In genomic region chr4:144579411-144580020, GRCh38 we compare ENCODE assay signal across 19 cellular contexts.
DNase-seq lines count a peak whose midpoint lies in the region; ATAC-seq, FAIRE-seq and TF ChIP-seq lines count a peak whose summit lies in the region.
"Had no signal": no experiment of that assay in that cellular context is flagged by ENCODE, and none has a peak within 500 bp of the region (broad histone marks: within the 10 kb centered on the region; RNA-seq: fewer than 3 reads in every experiment).

No MANE protein-coding gene starts in this region.

- H3K27ac ChIP-seq in A549 (peak overlapping the region; percentile 79 to 98), astrocyte (ENCODE audit: low read depth, low read length) (peak overlapping the region; percentile 83)
- H3K27ac ChIP-seq: esophagus squamous epithelium, stomach had no signal

- H3K27me3 Mint-ChIP-seq in astrocyte (ENCODE audit: low read depth, unreplicated experiment) = peaks cover 2% of the 10 kb centered on the region

- POLR2A ChIA-PET in A549 (lab: Yijun Ruan, JAX) = no interaction called here

- peak overlapping the region; percentile 39 for H3K9ac ChIP-seq in astrocyte (ENCODE audit: low read length)

- H3K79me2 ChIP-seq in astrocyte (ENCODE audit: insufficient read depth, low read length) = no peaks in the 10 kb centered on the region

- TF ChIP-seq CTCF in A549 (IDR thresholded peaks at IDR 0.05) = no peak
- no peak for TF ChIP-seq CTCF in astrocyte (IDR thresholded peaks at IDR 0.05; ENCODE audit: insufficient read depth, low read depth, low read length)
- no peak for TF ChIP-seq CTCF in fibroblast of pulmonary artery (IDR thresholded peaks at IDR 0.05; ENCODE audit: low read length, missing control alignments)

- no peak overlapping the region for H3K4me3 Mint-ChIP-seq in astrocyte (ENCODE audit: unreplicated experiment)

- H3K27ac Mint-ChIP-seq in astrocyte (ENCODE audit: unreplicated experiment) = peak overlapping the region; percentile 54

- H3K4me3 ChIP-seq in A549 = no peak overlapping the region
- no peak overlapping the region for H3K4me3 ChIP-seq in astrocyte (ENCODE audit: insufficient read depth, low read depth, low read length)
- H3K4me3 ChIP-seq in fibroblast of pulmonary artery (replicated peaks; ENCODE audit: low read depth, low read length) = no peak overlapping the region
- H3K4me3 ChIP-seq: esophagus squamous epithelium, mucosa of descending colon, stomach had no signal

- no peak for TF ChIP-seq RAD21 in A549 (conservative IDR thresholded peaks at IDR 0.05 in 1 of 2, IDR thresholded peaks at IDR 0.05 in 1 of 2)

- H3K4me1 Mint-ChIP-seq in astrocyte (ENCODE audit: low read depth, unreplicated experiment) = peaks cover 2% of the 10 kb centered on the region

- no peaks in the 10 kb centered on the region for H3K9me3 Mint-ChIP-seq in astrocyte (ENCODE audit: unreplicated experiment)

- H3K27me3 ChIP-seq in astrocyte (ENCODE audit: insufficient read depth, low read length) = no peaks in the 10 kb centered on the region
- H3K27me3 ChIP-seq: esophagus squamous epithelium, stomach had no signal

- H3K4me2 ChIP-seq in A549 = peak overlapping the region; percentile 88
- H3K4me2 ChIP-seq in astrocyte (ENCODE audit: low read length) = peak overlapping the region; percentile 31

- DNase-seq in A549 (ENCODE audit: low read depth in 1 of 2, low spot score in 1 of 2) = peak in 1 of 2 experiments; percentile 23
- DNase-seq in HS-5 (ENCODE audit: low read depth) = peak; percentile 82
- peak; percentile 61 for DNase-seq in astrocyte (ENCODE audit: low read depth)
- peak; percentile 80 for DNase-seq in fibroblast of pulmonary artery (ENCODE audit: low read depth)
- no peak for DNase-seq in T-helper 1 cell
- no peak for DNase-seq in putamen (ENCODE audit: low spot score)
- no peak for DNase-seq in mesenteric fat pad (ENCODE audit: low spot score)
- DNase-seq: activated CD4-positive, alpha-beta T cell treated with anti-CD3 and anti-CD28 coated beads, Interleukin-2, amount 50 U/mL, for 1 hour; activated naive CD4-positive, alpha-beta T cell; DMS53; esophagus squamous epithelium; KBM-7; mucosa of descending colon; NCI-H1105; NCI-H82; right cardiac atrium; stomach had no signal

- H3K4me1 ChIP-seq in A549 (peaks cover 57% of the 10 kb centered on the region), astrocyte (ENCODE audit: insufficient read depth, low read length) (peaks cover 56% of the 10 kb centered on the region)
- H3K4me1 ChIP-seq: esophagus squamous epithelium, stomach had no signal

- H3K36me3 ChIP-seq in astrocyte (ENCODE audit: insufficient read depth, low read length) = no peaks in the 10 kb centered on the region
- H3K36me3 ChIP-seq: esophagus squamous epithelium, stomach had no signal

- ATAC-seq in A549 = peak in 1 of 2 experiments; percentile 31; a peak in 2 of 6 replicates
- ATAC-seq in HG02840 (IDR thresholded peaks at IDR 0.05; ENCODE audit: low FRiP score, unreplicated experiment) = no peak
- ATAC-seq: mucosa of descending colon, right cardiac atrium had no signal

- no peak overlapping the region for H2AFZ ChIP-seq in astrocyte (ENCODE audit: low read depth, low read length)

- no peaks in the 10 kb centered on the region for H4K20me1 ChIP-seq in astrocyte (ENCODE audit: insufficient read depth, low read length)

- H3K36me3 Mint-ChIP-seq in astrocyte (ENCODE audit: low read depth, unreplicated experiment) = no peaks in the 10 kb centered on the region

- TF ChIP-seq POLR2A in A549 (IDR thresholded peaks at IDR 0.05; ENCODE audit: low read length) = no peak

- TF ChIP-seq EP300 in A549 (IDR thresholded peaks at IDR 0.05) = peak in 1 of 2 experiments; percentile 28; a peak in 1 of 5 replicates

- CTCF ChIA-PET in A549 (lab: Yijun Ruan, JAX) = no interaction called here

- no peak for FAIRE-seq in A549 (lab: Jason Lieb, UNC)
- peak; percentile 69 for FAIRE-seq in astrocyte (lab: Jason Lieb, UNC)
- FAIRE-seq: urothelium cell line had no signal

- H3K9me3 ChIP-seq in A549 (no peaks in the 10 kb centered on the region), astrocyte (ENCODE audit: insufficient read depth, low read depth, low read length) (no peaks in the 10 kb centered on the region)
- H3K9me3 ChIP-seq: esophagus squamous epithelium, mucosa of descending colon, stomach had no signal

TF ChIP-seq in A549, 52 proteins besides CTCF, POLR2A, EP300 and RAD21:
- TF ChIP-seq HDAC2 (IDR thresholded peaks at IDR 0.05) (no peak), E2F6 (IDR thresholded peaks at IDR 0.05; ENCODE audit: borderline replicate concordance, low read depth) (no peak), CEBPB (IDR thresholded peaks at IDR 0.05) (peak in 1 of 2 experiments; percentile 10; a peak in 1 of 4 replicates), KDM5A (IDR thresholded peaks at IDR 0.05) (no peak), KDM1A (IDR thresholded peaks at IDR 0.05; ENCODE audit: low read depth) (no peak), CBX2 (IDR thresholded peaks at IDR 0.05; ENCODE audit: borderline replicate concordance, low read depth) (no peak), USF2 (IDR thresholded peaks at IDR 0.05) (no peak), FOSL2 (IDR thresholded peaks at IDR 0.05) (0 out of 2 replicates have a peak, but pooled peaks have one; percentile 8), FOSL2 (CRISPR knock-in tag; IDR thresholded peaks at IDR 0.05) (0 out of 2 replicates have a peak, but pooled peaks have one; percentile 25), GATA3 (IDR thresholded peaks at IDR 0.05; ENCODE audit: borderline replicate concordance) (peak; percentile 30; the same call in 1 of the 2 replicates), JUNB (IDR thresholded peaks at IDR 0.05) (peak; percentile 66)
TF ChIP-seq in A549: peak in this region for 4.

Comparison
In these comparisons a context has a peak if more than half of its experiments do, and no peak if none do; other contexts are left out.
1. DNase-seq: peak in HS-5 (single experiment), astrocyte (single experiment) and fibroblast of pulmonary artery (single experiment); none in T-helper 1 cell (0 of 5), putamen (single experiment) and mesenteric fat pad (single experiment).